Comparison of ENCODE assay signal across 10 cellular contexts in the genomic region with DNA sequence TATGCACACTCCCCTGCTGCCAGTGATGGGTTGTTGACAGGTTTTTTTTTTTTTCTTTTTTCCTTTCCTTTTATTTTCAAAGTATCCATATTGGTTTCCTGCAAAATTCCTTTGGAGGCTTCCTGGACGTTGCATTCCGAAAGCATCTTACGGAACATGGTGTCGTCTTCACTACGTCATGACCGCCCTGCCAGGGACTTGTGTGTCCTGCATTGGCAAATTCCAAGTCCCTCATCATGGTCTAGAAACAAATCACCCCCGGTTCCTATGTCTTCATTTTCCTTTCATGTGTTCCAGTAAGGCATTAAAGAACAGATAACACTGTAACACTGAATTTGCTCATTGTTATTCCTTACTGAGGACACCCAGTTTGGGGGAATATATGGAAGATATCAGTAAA. TPM values are rescaled to one million over a fixed set of nuclear protein-coding genes. Genes with fewer than 3 reads are reported as not detected.
DNase-seq lines count a peak whose midpoint lies in the region; ATAC-seq and TF ChIP-seq lines count a peak whose summit lies in the region.
"Had no signal": no experiment of that assay in that cellular context is flagged by ENCODE, and none has a peak within 500 bp of the region (broad histone marks: within the 10 kb centered on the region; RNA-seq: fewer than 3 reads in every experiment).

No MANE protein-coding gene starts in this region.

- H3K4me2 ChIP-seq in osteoblast (ENCODE audit: insufficient read depth, low read length) = peak overlapping the region; percentile 82

- TF ChIP-seq CTCF in fibroblast of the aortic adventitia (IDR thresholded peaks at IDR 0.05; ENCODE audit: insufficient read depth, low read length) = no peak
- TF ChIP-seq CTCF in osteoblast (IDR thresholded peaks at IDR 0.05; ENCODE audit: extremely low read depth, low read depth, low read length) = no peak
- no peak for TF ChIP-seq CTCF in vagina (IDR thresholded peaks at IDR 0.05)

- no peaks in the 10 kb centered on the region for H3K79me2 ChIP-seq in osteoblast (ENCODE audit: insufficient read depth, low read length)

- no peaks in the 10 kb centered on the region for H3K27me3 ChIP-seq in osteoblast (ENCODE audit: insufficient read depth, low read length)
- H3K27me3 ChIP-seq in vagina = no peaks in the 10 kb centered on the region
- H3K27me3 ChIP-seq: colonic mucosa had no signal

- TF ChIP-seq POLR2A in vagina (IDR thresholded peaks at IDR 0.05) = no peak

- H3K4me1 ChIP-seq in osteoblast (ENCODE audit: insufficient read depth, low read length) (peaks cover 43% of the 10 kb centered on the region), vagina (peaks cover 24% of the 10 kb centered on the region)
- H3K4me1 ChIP-seq: colonic mucosa had no signal

- H3K27ac ChIP-seq in osteoblast (ENCODE audit: low read depth, low read length) = peak overlapping the region; percentile 82
- H3K27ac ChIP-seq in vagina = peak overlapping the region; percentile 71
- H3K27ac ChIP-seq: colonic mucosa had no signal

- peaks cover 4% of the 10 kb centered on the region for H3K36me3 Mint-ChIP-seq in effector memory CD8-positive, alpha-beta T cell (ENCODE audit: insufficient read depth)

- H3K27ac Mint-ChIP-seq in effector memory CD8-positive, alpha-beta T cell = no peak overlapping the region

- H3K9me3 ChIP-seq in osteoblast (ENCODE audit: low read depth, low read length) (no peaks in the 10 kb centered on the region), vagina (no peaks in the 10 kb centered on the region)
- H3K9me3 ChIP-seq: colonic mucosa had no signal

- H3K9me3 Mint-ChIP-seq in effector memory CD8-positive, alpha-beta T cell = peaks cover 0 to 2% of the 10 kb centered on the region in 2 donors

- no peaks in the 10 kb centered on the region for H4K20me1 ChIP-seq in osteoblast (ENCODE audit: insufficient read depth, low read length)

- H3K4me3 ChIP-seq in fibroblast of the aortic adventitia (ENCODE audit: low read depth, low read length) (peak overlapping the region; percentile 54), osteoblast (ENCODE audit: insufficient read depth, low read length) (peak overlapping the region; percentile 70), vagina (peak overlapping the region; percentile 45 to 50)

- H2AFZ ChIP-seq in osteoblast (ENCODE audit: low read length) = peak overlapping the region; percentile 95

- H3K4me3 Mint-ChIP-seq in effector memory CD8-positive, alpha-beta T cell = no peak overlapping the region

- ATAC-seq in left cardiac atrium = no peak
- no peak for ATAC-seq in effector memory CD8-positive, alpha-beta T cell (replicated peaks)

- intact Hi-C loops in left cardiac atrium (cut with DNase I) (loop anchor here in 1 of 2 donors (10.0 kb wide), 1 partner anchor 586 kb away; no protein-coding TSS in a partner anchor), cardiac septum (cut with DNase I) (loop anchor here (2.0 to 5.0 kb wide), 2 partner anchors 76 to 423 kb away; no protein-coding TSS in a partner anchor), vagina (cut with DNase I) (loop anchor here (10.0 kb wide), 2 partner anchors 184 to 426 kb away; no protein-coding TSS in a partner anchor)

- H3K36me3 ChIP-seq in osteoblast (ENCODE audit: insufficient read depth, low read length) (no peaks in the 10 kb centered on the region), vagina (no peaks in the 10 kb centered on the region)
- H3K36me3 ChIP-seq: colonic mucosa had no signal

- peaks cover 7 to 8% of the 10 kb centered on the region in 2 donors for H3K4me1 Mint-ChIP-seq in effector memory CD8-positive, alpha-beta T cell (ENCODE audit: low read depth in 2 of 2)

- DNase-seq in left cardiac atrium (peak; percentile 29), cardiac septum (ENCODE audit: low spot score) (no peak), fibroblast of the aortic adventitia (ENCODE audit: low read depth) (no peak), osteoblast (ENCODE audit: insufficient read length, low spot score, missing footprints) (peak; percentile 51), vagina (ENCODE audit: extremely low spot score in 2 of 2) (no peak), mucosa of gallbladder (ENCODE audit: low spot score) (no peak), NK-92 (lab: John Stamatoyannopoulos, UW; ENCODE audit: unreplicated experiment) (no peak)
- DNase-seq in effector memory CD8-positive, alpha-beta T cell = no peak
- DNase-seq: Kasumi-1 had no signal

- H3K27me3 Mint-ChIP-seq in effector memory CD8-positive, alpha-beta T cell = peaks cover 22 to 41% of the 10 kb centered on the region in 2 donors

RNA-seq across cellular contexts. Expression of gene ADAMTSL1, which starts 35.0 kb away (rescaled TPM):
- 1 to 10 TPM; 2.5 to 3.8 TPM for total RNA-seq in left cardiac atrium
- total RNA-seq in cardiac septum = 2.1 TPM
- 41.8 and 179 TPM in 2 replicates for total RNA-seq in fibroblast of the aortic adventitia (ENCODE audit: low replicate concordance)
- total RNA-seq in osteoblast = 54.3 and 70.1 TPM in 2 replicates
- 8.1 TPM for total RNA-seq in vagina
- 1.8 TPM for total RNA-seq in mucosa of gallbladder

Comparison
In these comparisons a context has a peak if more than half of its experiments do, and no peak if none do; other contexts are left out.
1. DNase-seq: peak in left cardiac atrium (single experiment) and osteoblast (single experiment); none in cardiac septum (single experiment), fibroblast of the aortic adventitia (single experiment), vagina (0 of 2), mucosa of gallbladder (single experiment), effector memory CD8-positive, alpha-beta T cell (0 of 3) and NK-92 (single experiment).
2. Peak in every context shown above with its lines, with median percentiles within 50 percentile points of each other: H3K4me3 ChIP-seq.